8 cellular contexts compared by ENCODE assay signal in the genomic region with DNA sequence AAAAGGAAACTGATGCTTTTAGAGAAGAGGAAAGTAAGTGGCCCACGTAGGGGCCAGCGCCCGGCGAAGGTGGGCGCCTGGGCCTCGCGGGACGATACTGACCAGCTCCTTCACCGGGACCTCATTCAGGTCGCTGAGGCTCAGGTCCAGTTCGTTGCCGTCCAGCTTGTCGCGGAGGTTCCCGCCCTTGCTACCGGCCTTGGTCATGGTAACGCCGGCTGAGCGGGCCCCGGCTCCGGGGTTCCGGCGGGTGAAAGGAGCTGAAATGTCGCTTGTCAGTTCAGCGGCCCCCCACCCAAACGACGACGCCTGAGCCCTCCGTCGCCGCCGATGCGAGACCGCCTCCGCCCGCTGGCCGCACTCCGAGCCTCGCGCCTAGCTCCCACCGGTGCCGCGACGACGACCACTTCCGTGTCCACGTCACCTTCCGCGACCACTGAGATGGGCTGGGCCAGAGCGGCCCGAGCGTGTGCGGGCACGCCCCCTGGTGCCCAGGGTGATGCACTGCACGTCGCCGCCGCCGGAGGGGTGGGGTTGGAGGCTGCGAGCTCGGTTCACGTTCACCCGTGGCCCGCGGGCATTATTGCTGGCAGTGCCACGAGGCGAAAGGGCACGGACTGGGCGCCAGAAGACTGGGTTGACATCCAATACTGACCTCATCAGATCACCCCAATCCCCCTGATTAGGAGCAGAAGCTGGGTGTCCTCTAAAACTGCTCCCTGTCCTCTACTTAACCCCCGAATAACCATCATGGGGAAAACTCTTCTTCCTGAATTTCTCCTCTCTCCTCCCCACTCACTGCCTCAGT. TPM values are rescaled to one million over a fixed set of nuclear protein-coding genes. Genes with fewer than 3 reads are reported as not detected.
DNase-seq lines count a peak whose midpoint lies in the region; ATAC-seq and TF ChIP-seq lines count a peak whose summit lies in the region.

TSS of gene LRRC59 (minus strand) at position 413 of the 808 bp plus-strand sequence. CDS start at position 207, 206 bp downstream.

- ATAC-seq in GM19395 (IDR thresholded peaks at IDR 0.05; ENCODE audit: unreplicated experiment) (peak; percentile 93), HG03558 (IDR thresholded peaks at IDR 0.05; ENCODE audit: extremely low read depth, unreplicated experiment) (peak; percentile 86), lung (ENCODE audit: insufficient read depth, low FRiP score) (peak; percentile 99)
- peak; percentile 96 for ATAC-seq in activated CD8-positive, alpha-beta T cell treated with anti-CD3 and anti-CD28 coated beads, Interleukin-2, amount 10 ng/mL, durations not matched to agents 7 days and 5 days

- H3K9me3 Mint-ChIP-seq in CD4-positive, alpha-beta memory T cell, result peaks cover 0 to 4% (median 0%) of the 10 kb centered on the region in 8 donors
- no peaks in the 10 kb centered on the region for H3K9me3 Mint-ChIP-seq in activated CD8-positive, alpha-beta T cell treated with anti-CD3 and anti-CD28 coated beads, Interleukin-2, amount 10 ng/mL, durations not matched to agents 7 days and 5 days (ENCODE audit: insufficient read depth)

- CTCF ChIA-PET in CD4-positive, alpha-beta memory T cell (lab: Charles Lee; ENCODE audit: partially characterized antibody), result interaction anchor here (0.7 to 5.1 kb wide), 31 partner anchors 9 to 756 kb away, joined by 3 to 77 read pairs (median 7); partner anchors contain the start of genes ACSF2, EME1, MRPL27 and NME1
- CTCF ChIA-PET in activated CD8-positive, alpha-beta T cell treated with anti-CD3 and anti-CD28 coated beads, Interleukin-2, amount 10 ng/mL, durations not matched to agents 7 days and 5 days (lab: Charles Lee), result interaction anchor here (0.7 to 6.9 kb wide), 47 partner anchors 8 to 1965 kb away, joined by 3 to 84 read pairs (median 6); partner anchors contain the start of genes ACSF2, ANKRD40, EME1 and MRPL27

- POLR2A ChIA-PET in CD4-positive, alpha-beta memory T cell (lab: Charles Lee; ENCODE audit: partially characterized antibody), result interaction anchor here (0.5 to 3.4 kb wide), 19 partner anchors 9 to 729 kb away, joined by 3 to 44 read pairs (median 6); partner anchors contain the start of genes ACSF2, EME1, MRPL27 and RSAD1
- POLR2A ChIA-PET in activated CD8-positive, alpha-beta T cell treated with anti-CD3 and anti-CD28 coated beads, Interleukin-2, amount 10 ng/mL, durations not matched to agents 7 days and 5 days (lab: Charles Lee), result interaction anchor here (0.5 to 4.2 kb wide), 21 partner anchors 8 to 728 kb away, joined by 3 to 53 read pairs (median 4); partner anchors contain the start of genes EME1, MRPL27, RSAD1 and XYLT2

- no peaks in the 10 kb centered on the region for H3K27me3 Mint-ChIP-seq in CD4-positive, alpha-beta memory T cell
- no peaks in the 10 kb centered on the region for H3K27me3 Mint-ChIP-seq in activated CD8-positive, alpha-beta T cell treated with anti-CD3 and anti-CD28 coated beads, Interleukin-2, amount 10 ng/mL, durations not matched to agents 7 days and 5 days (ENCODE audit: low read depth)

- H3K9me3 ChIP-seq in CD4-positive, alpha-beta memory T cell (ENCODE audit: control insufficient read depth in 1 of 2, low read length in 2 of 2), result no peaks in the 10 kb centered on the region
- H3K9me3 ChIP-seq in ectodermal cell (ENCODE audit: control insufficient read depth, low read length) (no peaks in the 10 kb centered on the region), lung (ENCODE audit: control insufficient read depth in 2 of 2, insufficient read depth in 1 of 2, low read length in 1 of 2) (no peaks in the 10 kb centered on the region)

- peaks cover 30% of the 10 kb centered on the region for H3K4me1 ChIP-seq in CD4-positive, alpha-beta memory T cell (ENCODE audit: insufficient read depth, low read length)
- H3K4me1 ChIP-seq in ectodermal cell (ENCODE audit: control insufficient read depth, insufficient read depth, low read length), result peaks cover 7% of the 10 kb centered on the region
- H3K4me1 ChIP-seq in lung (ENCODE audit: control insufficient read depth in 2 of 2, insufficient read depth in 2 of 2, low read length in 2 of 2), result peaks cover 0 to 6% of the 10 kb centered on the region in 2 donors

- peak within 1 kb of the TSS; percentile 85 for H3K27ac ChIP-seq in CD4-positive, alpha-beta memory T cell (ENCODE audit: low read depth, low read length)
- H3K27ac ChIP-seq in ectodermal cell (ENCODE audit: insufficient read depth, low read depth, low read length, poor library complexity, severe bottlenecking), result no peak within 1 kb of the TSS
- peak within 1 kb of the TSS; percentile 74 to 97 for H3K27ac ChIP-seq in lung (ENCODE audit: low read depth in 1 of 2, low read length in 1 of 2)

- TF ChIP-seq CTCF in lung (IDR thresholded peaks at IDR 0.05; ENCODE audit: control extremely low read depth, extremely low read depth), result peak; percentile 88

- H3K36me3 ChIP-seq in CD4-positive, alpha-beta memory T cell (ENCODE audit: insufficient read depth, low read length), result peaks cover 28% of the 10 kb centered on the region
- H3K36me3 ChIP-seq in ectodermal cell (ENCODE audit: control insufficient read depth, insufficient read depth, low read length) (peaks cover 17% of the 10 kb centered on the region), lung (ENCODE audit: control insufficient read depth in 2 of 2, insufficient read depth in 2 of 2, low read length in 2 of 2) (peaks cover 20 to 25% of the 10 kb centered on the region in 2 donors)

- peaks cover 23 to 47% (median 30%) of the 10 kb centered on the region in 4 donors for H3K4me1 Mint-ChIP-seq in CD4-positive, alpha-beta memory T cell
- peaks cover 27% of the 10 kb centered on the region for H3K4me1 Mint-ChIP-seq in activated CD8-positive, alpha-beta T cell treated with anti-CD3 and anti-CD28 coated beads, Interleukin-2, amount 10 ng/mL, durations not matched to agents 7 days and 5 days (ENCODE audit: low read depth)

- DNase-seq in CD4-positive, alpha-beta memory T cell, result peak; percentile 88 to 96 (median 92)
- DNase-seq in NCI-H82 treated with DMSO at 0.1 percent for 48 hours (lab: John Stamatoyannopoulos, UW; ENCODE audit: unreplicated experiment) (peak; percentile 50), lung (ENCODE audit: low spot score) (peak; percentile 92)
- DNase-seq in activated CD8-positive, alpha-beta T cell treated with anti-CD3 and anti-CD28 coated beads, Interleukin-2, amount 10 ng/mL, durations not matched to agents 7 days and 5 days, result peak; percentile 94
- DNase-seq in stimulated activated CD4-positive, alpha-beta T cell treated with anti-CD3 and anti-CD28 coated beads, TNF-alpha, amount 100 ng/mL, for 24 hours (ENCODE audit: low read depth in 3 of 3), result peak; percentile 86 to 91 (median 89)

- no peaks in the 10 kb centered on the region for H3K27me3 ChIP-seq in CD4-positive, alpha-beta memory T cell (ENCODE audit: insufficient read depth, low read length)
- no peaks in the 10 kb centered on the region for H3K27me3 ChIP-seq in ectodermal cell (ENCODE audit: control insufficient read depth, insufficient read depth, low read length, poor library complexity, severe bottlenecking)
- H3K27me3 ChIP-seq in lung (ENCODE audit: control insufficient read depth, insufficient read depth), result no peaks in the 10 kb centered on the region

- H3K36me3 Mint-ChIP-seq in CD4-positive, alpha-beta memory T cell, result peaks cover 24 to 33% of the 10 kb centered on the region in 2 donors
- peaks cover 36% of the 10 kb centered on the region for H3K36me3 Mint-ChIP-seq in activated CD8-positive, alpha-beta T cell treated with anti-CD3 and anti-CD28 coated beads, Interleukin-2, amount 10 ng/mL, durations not matched to agents 7 days and 5 days (ENCODE audit: low read depth)

- WGBS in ectodermal cell, 2 experiments, result 2% methylated on average over 70 of the region's 70 CpGs
- WGBS in lung, 2 donors, result 1% methylated on average over 69 to 70 of the region's 70 CpGs

- H3K27ac Mint-ChIP-seq in CD4-positive, alpha-beta memory T cell, result peak within 1 kb of the TSS; percentile 84 to 99 (median 95)
- H3K27ac Mint-ChIP-seq in activated CD8-positive, alpha-beta T cell treated with anti-CD3 and anti-CD28 coated beads, Interleukin-2, amount 10 ng/mL, durations not matched to agents 7 days and 5 days, result peak within 1 kb of the TSS; percentile 94

- intact Hi-C loops in CD4-positive, alpha-beta memory T cell (cut with micrococcal nuclease), result loop anchor here (1.0 to 2.0 kb wide), 4 partner anchors 25 to 81 kb away; partner anchors contain the start of genes ACSF2, EME1, MRPL27 and RSAD1

- peak within 1 kb of the TSS; percentile 75 to 82 for H3K4me3 ChIP-seq in CD4-positive, alpha-beta memory T cell (ENCODE audit: low read length in 2 of 2)
- peak within 1 kb of the TSS; percentile 99 for H3K4me3 ChIP-seq in ectodermal cell (ENCODE audit: insufficient read depth, low read depth, low read length)
- peak within 1 kb of the TSS; percentile 96 for H3K4me3 ChIP-seq in lung

- peak within 1 kb of the TSS; percentile 87 to 97 (median 92) for H3K4me3 Mint-ChIP-seq in CD4-positive, alpha-beta memory T cell
- peak within 1 kb of the TSS; percentile 93 for H3K4me3 Mint-ChIP-seq in activated CD8-positive, alpha-beta T cell treated with anti-CD3 and anti-CD28 coated beads, Interleukin-2, amount 10 ng/mL, durations not matched to agents 7 days and 5 days

RNA-seq across cellular contexts. Expression of gene LRRC59, which starts in this region (rescaled TPM):
- 10 to 100 TPM; 30.3 to 30.7 TPM for total RNA-seq in CD4-positive, alpha-beta memory T cell
- 10 to 100 TPM; 17.8 to 23.9 TPM for polyA plus RNA-seq in CD4-positive, alpha-beta memory T cell
- total RNA-seq in activated CD8-positive, alpha-beta T cell treated with anti-CD3 and anti-CD28 coated beads, Interleukin-2, amount 10 ng/mL, durations not matched to agents 7 days and 5 days, result 10 to 100 TPM; 77.7 to 77.9 TPM
- 79.7 TPM for polyA plus RNA-seq in ectodermal cell (2013, experiment 1 of 4)
- 81.7 TPM for polyA plus RNA-seq in ectodermal cell (2013, experiment 2 of 4)
- 64.3 TPM for polyA plus RNA-seq in ectodermal cell (2013, experiment 3 of 4)
- polyA plus RNA-seq in ectodermal cell (2013, experiment 4 of 4), result 65.3 TPM
- 100 to 1,000 TPM in 1 of 2 donors, 10 to 100 TPM in 1; 43.8 to 117 TPM for total RNA-seq in lung
- 100 to 1,000 TPM in 1 of 2 donors, 10 to 100 TPM in 1; 46.8 to 112 TPM for polyA plus RNA-seq in lung
